9 cellular contexts compared by ENCODE assay signal in the genomic region with DNA sequence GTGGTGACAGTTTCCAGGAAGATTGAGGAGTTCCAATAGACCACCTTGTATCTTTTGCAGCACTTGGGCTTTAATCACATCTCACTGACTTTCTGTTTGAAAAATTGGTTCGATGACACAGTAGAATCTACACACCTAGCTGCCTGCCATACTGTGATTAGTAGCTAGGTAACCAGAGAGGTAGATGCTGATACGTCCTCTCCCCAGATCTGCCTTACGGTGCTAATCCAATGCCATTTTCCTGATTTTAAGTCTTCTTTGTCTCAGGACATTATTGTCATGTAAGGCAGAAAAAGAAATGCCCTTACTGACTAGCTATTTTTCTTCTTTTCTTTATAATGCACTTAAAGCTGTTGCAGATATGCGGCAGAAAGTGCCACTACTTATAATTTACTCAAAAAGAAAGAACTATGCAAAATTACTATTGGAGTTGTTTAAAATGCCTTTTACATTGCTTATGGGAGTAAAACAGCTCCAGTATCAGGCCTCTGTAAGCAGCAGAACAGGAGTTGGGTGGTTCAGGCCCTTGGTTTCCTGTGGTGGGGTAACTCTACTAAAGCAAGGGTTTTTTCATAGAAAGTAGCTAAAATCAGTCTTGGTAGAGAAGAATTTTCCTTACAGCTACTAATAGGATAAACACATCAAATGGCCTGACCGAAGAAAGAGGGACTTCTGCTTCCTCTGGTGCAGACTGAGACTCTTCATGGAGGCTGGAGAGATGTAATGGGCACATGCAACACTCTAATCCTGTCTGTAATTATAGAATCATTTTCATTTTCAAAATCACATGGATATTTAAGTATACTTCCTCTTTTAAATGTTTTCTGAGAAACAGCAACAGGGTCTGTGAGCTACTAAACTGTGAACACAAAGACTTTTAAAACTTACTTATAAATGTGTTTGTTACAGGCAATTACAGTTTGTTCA.
DNase-seq lines count a peak whose midpoint lies in the region; ATAC-seq lines count a peak whose summit lies in the region.
"Had no signal": no experiment of that assay in that cellular context is flagged by ENCODE, and none has a peak within 500 bp of the region (broad histone marks: within the 10 kb centered on the region; RNA-seq: fewer than 3 reads in every experiment).

No MANE protein-coding gene starts in this region.

- H3K27ac Mint-ChIP-seq in activated CD4-positive, alpha-beta T cell treated with anti-CD3 and anti-CD28 coated beads, Interleukin-2, amount 10 ng/mL, durations not matched to agents 7 days and 5 days, result peak overlapping the region; percentile 78
- H3K27ac Mint-ChIP-seq in T-cell, result peak overlapping the region; percentile 12 to 15
- H3K27ac Mint-ChIP-seq in stimulated activated naive CD8-positive, alpha-beta T cell treated with anti-CD3 and anti-CD28 coated beads, Interleukin-15, Interleukin-2, amounts not matched to agents 100 ng/mL and 50 ng/mL, for 24 hours, result peak overlapping the region; percentile 50

- no peaks in the 10 kb centered on the region for H3K27me3 Mint-ChIP-seq in activated CD4-positive, alpha-beta T cell treated with anti-CD3 and anti-CD28 coated beads, Interleukin-2, amount 10 ng/mL, durations not matched to agents 7 days and 5 days
- no peaks in the 10 kb centered on the region for H3K27me3 Mint-ChIP-seq in T-cell
- no peaks in the 10 kb centered on the region for H3K27me3 Mint-ChIP-seq in stimulated activated naive CD8-positive, alpha-beta T cell treated with anti-CD3 and anti-CD28 coated beads, Interleukin-15, Interleukin-2, amounts not matched to agents 100 ng/mL and 50 ng/mL, for 24 hours

- H3K4me3 Mint-ChIP-seq in activated CD4-positive, alpha-beta T cell treated with anti-CD3 and anti-CD28 coated beads, Interleukin-2, amount 10 ng/mL, durations not matched to agents 7 days and 5 days, result peak overlapping the region; percentile 31
- H3K4me3 Mint-ChIP-seq in T-cell, result no peak overlapping the region
- H3K4me3 Mint-ChIP-seq in stimulated activated naive CD8-positive, alpha-beta T cell treated with anti-CD3 and anti-CD28 coated beads, Interleukin-15, Interleukin-2, amounts not matched to agents 100 ng/mL and 50 ng/mL, for 24 hours, result no peak overlapping the region

- peak; percentile 22 for DNase-seq in activated CD4-positive, alpha-beta T cell treated with anti-CD3 and anti-CD28 coated beads, Interleukin-2, amount 10 ng/mL, durations not matched to agents 7 days and 5 days
- no peak for DNase-seq in activated CD4-positive, alpha-beta T cell treated with anti-CD3 and anti-CD28 coated beads for 4 hours
- DNase-seq in T-cell (no peak), DMS 273 treated with DMSO at 0.1 percent for 48 hours (lab: John Stamatoyannopoulos, UW) (no peak), NCI-H187 (lab: John Stamatoyannopoulos, UW) (no peak)

- POLR2A ChIA-PET in activated CD4-positive, alpha-beta T cell treated with anti-CD3 and anti-CD28 coated beads, Interleukin-2, amount 10 ng/mL, durations not matched to agents 7 days and 5 days (lab: Charles Lee), result interaction anchor here (1.6 kb wide), 1 partner anchor 8 kb away, joined by 3 read pairs; no protein-coding TSS in a partner anchor
- POLR2A ChIA-PET in T-cell (lab: Charles Lee), result interaction anchor here in 1 of 2 donors (0.6 kb wide), 1 partner anchor 28 kb away, joined by 3 read pairs; no protein-coding TSS in a partner anchor

- H3K36me3 Mint-ChIP-seq in activated CD4-positive, alpha-beta T cell treated with anti-CD3 and anti-CD28 coated beads, Interleukin-2, amount 10 ng/mL, durations not matched to agents 7 days and 5 days (ENCODE audit: low read depth), result peaks cover 4% of the 10 kb centered on the region
- H3K36me3 Mint-ChIP-seq in T-cell, result peaks cover 7% of the 10 kb centered on the region
- peaks cover 24% of the 10 kb centered on the region for H3K36me3 Mint-ChIP-seq in stimulated activated naive CD8-positive, alpha-beta T cell treated with anti-CD3 and anti-CD28 coated beads, Interleukin-15, Interleukin-2, amounts not matched to agents 100 ng/mL and 50 ng/mL, for 24 hours (ENCODE audit: low read depth)

- no peaks in the 10 kb centered on the region for H3K9me3 Mint-ChIP-seq in activated CD4-positive, alpha-beta T cell treated with anti-CD3 and anti-CD28 coated beads, Interleukin-2, amount 10 ng/mL, durations not matched to agents 7 days and 5 days
- no peaks in the 10 kb centered on the region for H3K9me3 Mint-ChIP-seq in T-cell
- H3K9me3 Mint-ChIP-seq in stimulated activated naive CD8-positive, alpha-beta T cell treated with anti-CD3 and anti-CD28 coated beads, Interleukin-15, Interleukin-2, amounts not matched to agents 100 ng/mL and 50 ng/mL, for 24 hours, result no peaks in the 10 kb centered on the region

- CTCF ChIA-PET in activated CD4-positive, alpha-beta T cell treated with anti-CD3 and anti-CD28 coated beads, Interleukin-2, amount 10 ng/mL, durations not matched to agents 7 days and 5 days (lab: Charles Lee), result interaction anchor here (0.6 to 2.3 kb wide), 5 partner anchors 9 to 920 kb away, joined by 3 to 8 read pairs (median 4); no protein-coding TSS in a partner anchor
- CTCF ChIA-PET in T-cell (lab: Charles Lee), result interaction anchor here in 1 of 2 donors (0.5 to 0.6 kb wide), 2 partner anchors 21 to 345 kb away, joined by 3 read pairs; no protein-coding TSS in a partner anchor

- ATAC-seq in HG03066 (IDR thresholded peaks at IDR 0.05; ENCODE audit: low read depth, unreplicated experiment) (peak; percentile 56), T-cell (replicated peaks in 1 of 4) (no peak), HG03442 (IDR thresholded peaks at IDR 0.05; ENCODE audit: unreplicated experiment) (no peak)
- ATAC-seq: A549 had no signal

- H3K4me1 Mint-ChIP-seq in activated CD4-positive, alpha-beta T cell treated with anti-CD3 and anti-CD28 coated beads, Interleukin-2, amount 10 ng/mL, durations not matched to agents 7 days and 5 days, result peaks cover 25% of the 10 kb centered on the region
- peaks cover 21 to 40% (median 22%) of the 10 kb centered on the region in 3 donors for H3K4me1 Mint-ChIP-seq in T-cell
- peaks cover 60% of the 10 kb centered on the region for H3K4me1 Mint-ChIP-seq in stimulated activated naive CD8-positive, alpha-beta T cell treated with anti-CD3 and anti-CD28 coated beads, Interleukin-15, Interleukin-2, amounts not matched to agents 100 ng/mL and 50 ng/mL, for 24 hours (ENCODE audit: low read depth)

Comparison
In these comparisons a context has a peak if more than half of its experiments do, and no peak if none do; other contexts are left out.
1. H3K27ac Mint-ChIP-seq: peak in every context shown above with its lines; median percentile 78 in activated CD4-positive, alpha-beta T cell treated with anti-CD3 and anti-CD28 coated beads, Interleukin-2, amount 10 ng/mL, durations not matched to agents 7 days and 5 days; 50 in stimulated activated naive CD8-positive, alpha-beta T cell treated with anti-CD3 and anti-CD28 coated beads, Interleukin-15, Interleukin-2, amounts not matched to agents 100 ng/mL and 50 ng/mL, for 24 hours; 14 in T-cell.